Comparison of ENCODE assay signal across 19 cellular contexts in genomic region chr1:90405726-90406125, GRCh38.
A peak's percentile ranks its signal among the peaks of the same experiment; 100 is the strongest.
DNase-seq lines count a peak whose midpoint lies in the region; ATAC-seq, FAIRE-seq and TF ChIP-seq lines count a peak whose summit lies in the region.
"Had no signal": no experiment of that assay in that cellular context is flagged by ENCODE, and none has a peak within 500 bp of the region (broad histone marks: within the 10 kb centered on the region; RNA-seq: fewer than 3 reads in every experiment).

No MANE protein-coding gene starts in this region.

- H3K27ac Mint-ChIP-seq in MCF 10A (ENCODE audit: low read depth, unreplicated experiment) = no peak overlapping the region
- H3K27ac Mint-ChIP-seq in astrocyte (ENCODE audit: unreplicated experiment) = peak overlapping the region; percentile 36
- H3K27ac Mint-ChIP-seq: CD14-positive monocyte; CD4-positive, alpha-beta memory T cell; GM23338; HFFc6 had no signal

- ATAC-seq in HG03342 (IDR thresholded peaks at IDR 0.05; ENCODE audit: unreplicated experiment) = no peak
- ATAC-seq: GM23338, HCT116 had no signal

- FAIRE-seq in astrocyte (lab: Jason Lieb, UNC) = no peak
- FAIRE-seq: HTR-8/SVneo had no signal

- H2AFZ ChIP-seq in astrocyte (ENCODE audit: low read depth, low read length) = no peak overlapping the region
- H2AFZ ChIP-seq: GM23338 had no signal

- H3K9me3 ChIP-seq in breast epithelium (no peaks in the 10 kb centered on the region), astrocyte (ENCODE audit: insufficient read depth, low read depth, low read length) (no peaks in the 10 kb centered on the region)
- H3K9me3 ChIP-seq: BLaER1 had no signal

- no peaks in the 10 kb centered on the region for H3K79me2 ChIP-seq in astrocyte (ENCODE audit: insufficient read depth, low read length)

- H3K4me1 ChIP-seq in breast epithelium (no peaks in the 10 kb centered on the region), astrocyte (ENCODE audit: insufficient read depth, low read length) (peaks cover 6% of the 10 kb centered on the region)
- H3K4me1 ChIP-seq: BLaER1 had no signal

- H3K36me3 ChIP-seq in breast epithelium (no peaks in the 10 kb centered on the region), astrocyte (ENCODE audit: insufficient read depth, low read length) (no peaks in the 10 kb centered on the region)
- H3K36me3 ChIP-seq: BLaER1 had no signal

- H3K4me3 ChIP-seq in breast epithelium (no peak overlapping the region), astrocyte (ENCODE audit: insufficient read depth, low read depth, low read length) (no peak overlapping the region), epithelial cell of esophagus (ENCODE audit: low read length) (no peak overlapping the region)
- H3K4me3 ChIP-seq: BLaER1, GM23338 had no signal

- H3K9me3 Mint-ChIP-seq in MCF 10A (ENCODE audit: unreplicated experiment) (no peaks in the 10 kb centered on the region), astrocyte (ENCODE audit: unreplicated experiment) (no peaks in the 10 kb centered on the region)
- H3K9me3 Mint-ChIP-seq: CD4-positive, alpha-beta memory T cell; GM23338 had no signal

- no peak overlapping the region for H3K27ac ChIP-seq in breast epithelium
- no peak overlapping the region for H3K27ac ChIP-seq in astrocyte (ENCODE audit: low read depth, low read length)
- H3K27ac ChIP-seq: BLaER1 had no signal

- TF ChIP-seq POLR2A in breast epithelium (IDR thresholded peaks at IDR 0.05) = no peak

- no peak overlapping the region for H3K9ac ChIP-seq in astrocyte (ENCODE audit: low read length)
- H3K9ac ChIP-seq: BLaER1 had no signal

- H3K27me3 ChIP-seq in breast epithelium (no peaks in the 10 kb centered on the region), astrocyte (ENCODE audit: insufficient read depth, low read length) (no peaks in the 10 kb centered on the region)
- H3K27me3 ChIP-seq: BLaER1 had no signal

- peaks cover 21% of the 10 kb centered on the region for H3K4me1 Mint-ChIP-seq in MCF 10A (ENCODE audit: insufficient read depth, unreplicated experiment)
- H3K4me1 Mint-ChIP-seq in astrocyte (ENCODE audit: low read depth, unreplicated experiment) = peaks cover 28% of the 10 kb centered on the region
- H3K4me1 Mint-ChIP-seq: CD14-positive monocyte; CD4-positive, alpha-beta memory T cell had no signal

- H3K27me3 Mint-ChIP-seq in MCF 10A (ENCODE audit: insufficient read depth, unreplicated experiment) = no peaks in the 10 kb centered on the region
- no peaks in the 10 kb centered on the region for H3K27me3 Mint-ChIP-seq in astrocyte (ENCODE audit: low read depth, unreplicated experiment)

- H3K4me2 ChIP-seq in astrocyte (ENCODE audit: low read length) = no peak overlapping the region
- H3K4me2 ChIP-seq: BLaER1, GM23338 had no signal

- peak; percentile 17 for DNase-seq in MCF 10A (ENCODE audit: unreplicated experiment)
- no peak for DNase-seq in breast epithelium (ENCODE audit: low spot score in 2 of 2)
- DNase-seq in astrocyte (ENCODE audit: low read depth) = no peak
- DNase-seq in epithelial cell of esophagus (ENCODE audit: low read depth) = peak; percentile 73
- DNase-seq in renal cortical epithelial cell (ENCODE audit: low read depth) = peak; percentile 18
- DNase-seq in glomerular visceral epithelial cell (ENCODE audit: extremely low spot score) = no peak
- no peak for DNase-seq in NCI-H2196 treated with DMSO at 0.1 percent for 48 hours (lab: John Stamatoyannopoulos, UW; ENCODE audit: unreplicated experiment)
- DNase-seq: 8988T; CD4-positive, alpha-beta memory T cell; DMS79 treated with DMSO at 0.1 percent for 48 hours; GF-D8; H7; HFFc6 had no signal

- H3K4me3 Mint-ChIP-seq in MCF 10A (ENCODE audit: unreplicated experiment) (no peak overlapping the region), astrocyte (ENCODE audit: unreplicated experiment) (no peak overlapping the region)
- H3K4me3 Mint-ChIP-seq: CD14-positive monocyte; CD4-positive, alpha-beta memory T cell; GM23338; HFFc6 had no signal

- no peaks in the 10 kb centered on the region for H3K36me3 Mint-ChIP-seq in MCF 10A (ENCODE audit: insufficient read depth, unreplicated experiment)
- no peaks in the 10 kb centered on the region for H3K36me3 Mint-ChIP-seq in astrocyte (ENCODE audit: low read depth, unreplicated experiment)
- H3K36me3 Mint-ChIP-seq: CD14-positive monocyte; CD4-positive, alpha-beta memory T cell had no signal

- POLR2A ChIA-PET in MCF 10A (lab: Yijun Ruan, JAX) = no interaction called here

- intact Hi-C loops in MCF 10A (cut with micrococcal nuclease) = no loop called here
- intact Hi-C loops in breast epithelium (cut with DNase I; ENCODE audit: low total_unique reads) = no loop called here

- no peaks in the 10 kb centered on the region for H4K20me1 ChIP-seq in astrocyte (ENCODE audit: insufficient read depth, low read length)
- H4K20me1 ChIP-seq: BLaER1 had no signal

- TF ChIP-seq CTCF in MCF 10A (IDR thresholded peaks at IDR 0.05; ENCODE audit: unreplicated experiment) = no peak
- TF ChIP-seq CTCF in breast epithelium (IDR thresholded peaks at IDR 0.05) = no peak
- no peak for TF ChIP-seq CTCF in astrocyte (IDR thresholded peaks at IDR 0.05; ENCODE audit: insufficient read depth, low read depth, low read length)
- no peak for TF ChIP-seq CTCF in epithelial cell of esophagus (IDR thresholded peaks at IDR 0.05; ENCODE audit: insufficient read depth, low read depth, low read length, missing control alignments)

- no TSS peak for BruUV-seq in MCF 10A (replicated peaks; lab: Mats Ljungman, UMichigan)

- CTCF ChIA-PET in MCF 10A (lab: Yijun Ruan, JAX) = no interaction called here

Comparison
In these comparisons a context has a peak if more than half of its experiments do, and no peak if none do; other contexts are left out.
1. DNase-seq: peak in MCF 10A (single experiment), epithelial cell of esophagus (single experiment) and renal cortical epithelial cell (single experiment); none in breast epithelium (0 of 2), astrocyte (single experiment), glomerular visceral epithelial cell (single experiment) and NCI-H2196 treated with DMSO at 0.1 percent for 48 hours (single experiment).